Comparison of ENCODE assay signal across 1 cellular context in the genomic region with DNA sequence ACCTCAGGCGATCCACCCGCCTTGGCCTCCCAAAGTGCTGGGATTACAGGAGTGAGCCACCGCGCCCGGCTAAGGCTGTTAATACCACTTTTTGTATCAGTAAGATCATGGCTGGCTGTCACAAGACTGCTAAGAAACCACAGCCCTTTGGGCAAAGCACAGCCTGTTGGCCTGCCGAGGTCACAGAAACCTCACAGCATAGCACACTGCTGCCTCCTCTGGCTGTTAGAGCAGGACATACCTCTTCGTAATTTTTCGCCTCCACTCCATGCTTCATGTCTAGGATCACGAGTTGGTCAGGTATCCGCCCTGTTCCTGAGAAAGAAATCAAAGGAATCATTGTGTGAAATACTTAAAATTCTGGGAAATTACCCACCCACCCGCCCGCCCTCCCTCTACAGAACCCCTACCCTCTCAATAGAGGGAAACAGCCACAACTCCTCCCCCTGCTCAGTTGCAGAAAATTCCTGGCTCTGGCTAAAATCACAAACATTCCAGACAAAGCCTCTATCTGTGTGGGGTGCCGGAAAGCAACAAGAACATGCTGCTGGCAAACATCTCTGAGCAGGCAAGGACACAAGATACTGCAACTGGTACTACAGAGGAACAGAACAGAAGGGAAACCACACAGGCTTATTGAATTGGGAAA.
TF ChIP-seq lines count a peak whose summit lies in the region.

No MANE protein-coding gene starts in this region.

TF ChIP-seq in HepG2, 621 proteins besides CTCF, POLR2A, EP300 and RAD21 (continued from another document and continues in another):
- TF ChIP-seq, protein P1, sequence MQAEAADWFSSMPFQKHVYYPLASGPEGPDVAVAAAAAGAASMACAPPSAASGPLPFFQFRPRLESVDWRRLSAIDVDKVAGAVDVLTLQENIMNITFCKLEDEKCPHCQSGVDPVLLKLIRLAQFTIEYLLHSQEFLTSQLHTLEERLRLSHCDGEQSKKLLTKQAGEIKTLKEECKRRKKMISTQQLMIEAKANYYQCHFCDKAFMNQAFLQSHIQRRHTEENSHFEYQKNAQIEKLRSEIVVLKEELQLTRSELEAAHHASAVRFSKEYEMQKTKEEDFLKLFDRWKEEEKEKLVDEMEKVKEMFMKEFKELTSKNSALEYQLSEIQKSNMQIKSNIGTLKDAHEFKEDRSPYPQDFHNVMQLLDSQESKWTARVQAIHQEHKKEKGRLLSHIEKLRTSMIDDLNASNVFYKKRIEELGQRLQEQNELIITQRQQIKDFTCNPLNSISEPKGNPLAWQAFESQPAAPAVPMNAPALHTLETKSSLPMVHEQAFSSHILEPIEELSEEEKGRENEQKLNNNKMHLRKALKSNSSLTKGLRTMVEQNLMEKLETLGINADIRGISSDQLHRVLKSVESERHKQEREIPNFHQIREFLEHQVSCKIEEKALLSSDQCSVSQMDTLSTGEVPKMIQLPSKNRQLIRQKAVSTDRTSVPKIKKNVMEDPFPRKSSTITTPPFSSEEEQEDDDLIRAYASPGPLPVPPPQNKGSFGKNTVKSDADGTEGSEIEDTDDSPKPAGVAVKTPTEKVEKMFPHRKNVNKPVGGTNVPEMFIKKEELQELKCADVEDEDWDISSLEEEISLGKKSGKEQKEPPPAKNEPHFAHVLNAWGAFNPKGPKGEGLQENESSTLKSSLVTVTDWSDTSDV (CRISPR knock-in tag; IDR thresholded peaks at IDR 0.05) = no peak
- TF ChIP-seq RBM39 (IDR thresholded peaks at IDR 0.05; ENCODE audit: low read depth, low read length, poor library complexity, severe bottlenecking) (no peak), HNF4G (IDR thresholded peaks at IDR 0.05; ENCODE audit: borderline replicate concordance, low read depth, low read length) (no peak), HNF4G (CRISPR knock-in tag; IDR thresholded peaks at IDR 0.05; ENCODE audit: borderline replicate concordance, low read depth) (no peak), BCL6 (CRISPR knock-in tag; IDR thresholded peaks at IDR 0.05) (peak; percentile 35), ZNF256 (CRISPR knock-in tag; conservative IDR thresholded peaks at IDR 0.05) (no peak), NR3C1 (CRISPR knock-in tag; IDR thresholded peaks at IDR 0.05) (no peak), FOSL1 (CRISPR knock-in tag; IDR thresholded peaks at IDR 0.05; ENCODE audit: borderline replicate concordance) (no peak), GPN1 (CRISPR knock-in tag; IDR thresholded peaks at IDR 0.05; ENCODE audit: borderline replicate concordance) (no peak), NFE2 (CRISPR knock-in tag; IDR thresholded peaks at IDR 0.05) (no peak), ZSCAN29 (CRISPR knock-in tag; conservative IDR thresholded peaks at IDR 0.05) (0 out of 2 replicates have a peak, but pooled peaks have one; percentile 30)
- TF ChIP-seq, protein P2, sequence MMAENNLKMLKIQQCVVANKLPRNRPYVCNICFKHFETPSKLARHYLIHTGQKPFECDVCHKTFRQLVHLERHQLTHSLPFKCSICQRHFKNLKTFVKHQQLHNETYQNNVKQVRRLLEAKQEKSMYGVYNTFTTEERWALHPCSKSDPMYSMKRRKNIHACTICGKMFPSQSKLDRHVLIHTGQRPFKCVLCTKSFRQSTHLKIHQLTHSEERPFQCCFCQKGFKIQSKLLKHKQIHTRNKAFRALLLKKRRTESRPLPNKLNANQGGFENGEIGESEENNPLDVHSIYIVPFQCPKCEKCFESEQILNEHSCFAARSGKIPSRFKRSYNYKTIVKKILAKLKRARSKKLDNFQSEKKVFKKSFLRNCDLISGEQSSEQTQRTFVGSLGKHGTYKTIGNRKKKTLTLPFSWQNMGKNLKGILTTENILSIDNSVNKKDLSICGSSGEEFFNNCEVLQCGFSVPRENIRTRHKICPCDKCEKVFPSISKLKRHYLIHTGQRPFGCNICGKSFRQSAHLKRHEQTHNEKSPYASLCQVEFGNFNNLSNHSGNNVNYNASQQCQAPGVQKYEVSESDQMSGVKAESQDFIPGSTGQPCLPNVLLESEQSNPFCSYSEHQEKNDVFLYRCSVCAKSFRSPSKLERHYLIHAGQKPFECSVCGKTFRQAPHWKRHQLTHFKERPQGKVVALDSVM (CRISPR knock-in tag; IDR thresholded peaks at IDR 0.05) = no peak
- TF ChIP-seq, protein P3, sequence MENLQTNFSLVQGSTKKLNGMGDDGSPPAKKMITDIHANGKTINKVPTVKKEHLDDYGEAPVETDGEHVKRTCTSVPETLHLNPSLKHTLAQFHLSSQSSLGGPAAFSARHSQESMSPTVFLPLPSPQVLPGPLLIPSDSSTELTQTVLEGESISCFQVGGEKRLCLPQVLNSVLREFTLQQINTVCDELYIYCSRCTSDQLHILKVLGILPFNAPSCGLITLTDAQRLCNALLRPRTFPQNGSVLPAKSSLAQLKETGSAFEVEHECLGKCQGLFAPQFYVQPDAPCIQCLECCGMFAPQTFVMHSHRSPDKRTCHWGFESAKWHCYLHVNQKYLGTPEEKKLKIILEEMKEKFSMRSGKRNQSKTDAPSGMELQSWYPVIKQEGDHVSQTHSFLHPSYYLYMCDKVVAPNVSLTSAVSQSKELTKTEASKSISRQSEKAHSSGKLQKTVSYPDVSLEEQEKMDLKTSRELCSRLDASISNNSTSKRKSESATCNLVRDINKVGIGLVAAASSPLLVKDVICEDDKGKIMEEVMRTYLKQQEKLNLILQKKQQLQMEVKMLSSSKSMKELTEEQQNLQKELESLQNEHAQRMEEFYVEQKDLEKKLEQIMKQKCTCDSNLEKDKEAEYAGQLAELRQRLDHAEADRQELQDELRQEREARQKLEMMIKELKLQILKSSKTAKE (CRISPR knock-in tag; IDR thresholded peaks at IDR 0.05; ENCODE audit: borderline replicate concordance) = 0 out of 2 replicates have a peak, but pooled peaks have one; percentile 26
- TF ChIP-seq, protein P4, sequence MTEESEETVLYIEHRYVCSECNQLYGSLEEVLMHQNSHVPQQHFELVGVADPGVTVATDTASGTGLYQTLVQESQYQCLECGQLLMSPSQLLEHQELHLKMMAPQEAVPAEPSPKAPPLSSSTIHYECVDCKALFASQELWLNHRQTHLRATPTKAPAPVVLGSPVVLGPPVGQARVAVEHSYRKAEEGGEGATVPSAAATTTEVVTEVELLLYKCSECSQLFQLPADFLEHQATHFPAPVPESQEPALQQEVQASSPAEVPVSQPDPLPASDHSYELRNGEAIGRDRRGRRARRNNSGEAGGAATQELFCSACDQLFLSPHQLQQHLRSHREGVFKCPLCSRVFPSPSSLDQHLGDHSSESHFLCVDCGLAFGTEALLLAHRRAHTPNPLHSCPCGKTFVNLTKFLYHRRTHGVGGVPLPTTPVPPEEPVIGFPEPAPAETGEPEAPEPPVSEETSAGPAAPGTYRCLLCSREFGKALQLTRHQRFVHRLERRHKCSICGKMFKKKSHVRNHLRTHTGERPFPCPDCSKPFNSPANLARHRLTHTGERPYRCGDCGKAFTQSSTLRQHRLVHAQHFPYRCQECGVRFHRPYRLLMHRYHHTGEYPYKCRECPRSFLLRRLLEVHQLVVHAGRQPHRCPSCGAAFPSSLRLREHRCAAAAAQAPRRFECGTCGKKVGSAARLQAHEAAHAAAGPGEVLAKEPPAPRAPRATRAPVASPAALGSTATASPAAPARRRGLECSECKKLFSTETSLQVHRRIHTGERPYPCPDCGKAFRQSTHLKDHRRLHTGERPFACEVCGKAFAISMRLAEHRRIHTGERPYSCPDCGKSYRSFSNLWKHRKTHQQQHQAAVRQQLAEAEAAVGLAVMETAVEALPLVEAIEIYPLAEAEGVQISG (CRISPR knock-in tag; IDR thresholded peaks at IDR 0.05) = 0 out of 2 replicates have a peak, but pooled peaks have one; percentile 9
- TF ChIP-seq, protein P5, sequence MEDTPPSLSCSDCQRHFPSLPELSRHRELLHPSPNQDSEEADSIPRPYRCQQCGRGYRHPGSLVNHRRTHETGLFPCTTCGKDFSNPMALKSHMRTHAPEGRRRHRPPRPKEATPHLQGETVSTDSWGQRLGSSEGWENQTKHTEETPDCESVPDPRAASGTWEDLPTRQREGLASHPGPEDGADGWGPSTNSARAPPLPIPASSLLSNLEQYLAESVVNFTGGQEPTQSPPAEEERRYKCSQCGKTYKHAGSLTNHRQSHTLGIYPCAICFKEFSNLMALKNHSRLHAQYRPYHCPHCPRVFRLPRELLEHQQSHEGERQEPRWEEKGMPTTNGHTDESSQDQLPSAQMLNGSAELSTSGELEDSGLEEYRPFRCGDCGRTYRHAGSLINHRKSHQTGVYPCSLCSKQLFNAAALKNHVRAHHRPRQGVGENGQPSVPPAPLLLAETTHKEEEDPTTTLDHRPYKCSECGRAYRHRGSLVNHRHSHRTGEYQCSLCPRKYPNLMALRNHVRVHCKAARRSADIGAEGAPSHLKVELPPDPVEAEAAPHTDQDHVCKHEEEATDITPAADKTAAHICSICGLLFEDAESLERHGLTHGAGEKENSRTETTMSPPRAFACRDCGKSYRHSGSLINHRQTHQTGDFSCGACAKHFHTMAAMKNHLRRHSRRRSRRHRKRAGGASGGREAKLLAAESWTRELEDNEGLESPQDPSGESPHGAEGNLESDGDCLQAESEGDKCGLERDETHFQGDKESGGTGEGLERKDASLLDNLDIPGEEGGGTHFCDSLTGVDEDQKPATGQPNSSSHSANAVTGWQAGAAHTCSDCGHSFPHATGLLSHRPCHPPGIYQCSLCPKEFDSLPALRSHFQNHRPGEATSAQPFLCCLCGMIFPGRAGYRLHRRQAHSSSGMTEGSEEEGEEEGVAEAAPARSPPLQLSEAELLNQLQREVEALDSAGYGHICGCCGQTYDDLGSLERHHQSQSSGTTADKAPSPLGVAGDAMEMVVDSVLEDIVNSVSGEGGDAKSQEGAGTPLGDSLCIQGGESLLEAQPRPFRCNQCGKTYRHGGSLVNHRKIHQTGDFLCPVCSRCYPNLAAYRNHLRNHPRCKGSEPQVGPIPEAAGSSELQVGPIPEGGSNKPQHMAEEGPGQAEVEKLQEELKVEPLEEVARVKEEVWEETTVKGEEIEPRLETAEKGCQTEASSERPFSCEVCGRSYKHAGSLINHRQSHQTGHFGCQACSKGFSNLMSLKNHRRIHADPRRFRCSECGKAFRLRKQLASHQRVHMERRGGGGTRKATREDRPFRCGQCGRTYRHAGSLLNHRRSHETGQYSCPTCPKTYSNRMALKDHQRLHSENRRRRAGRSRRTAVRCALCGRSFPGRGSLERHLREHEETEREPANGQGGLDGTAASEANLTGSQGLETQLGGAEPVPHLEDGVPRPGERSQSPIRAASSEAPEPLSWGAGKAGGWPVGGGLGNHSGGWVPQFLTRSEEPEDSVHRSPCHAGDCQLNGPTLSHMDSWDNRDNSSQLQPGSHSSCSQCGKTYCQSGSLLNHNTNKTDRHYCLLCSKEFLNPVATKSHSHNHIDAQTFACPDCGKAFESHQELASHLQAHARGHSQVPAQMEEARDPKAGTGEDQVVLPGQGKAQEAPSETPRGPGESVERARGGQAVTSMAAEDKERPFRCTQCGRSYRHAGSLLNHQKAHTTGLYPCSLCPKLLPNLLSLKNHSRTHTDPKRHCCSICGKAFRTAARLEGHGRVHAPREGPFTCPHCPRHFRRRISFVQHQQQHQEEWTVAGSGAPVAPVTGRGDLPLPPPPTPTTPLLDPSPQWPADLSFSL (CRISPR knock-in tag; IDR thresholded peaks at IDR 0.05) = no peak
- TF ChIP-seq, protein P6, sequence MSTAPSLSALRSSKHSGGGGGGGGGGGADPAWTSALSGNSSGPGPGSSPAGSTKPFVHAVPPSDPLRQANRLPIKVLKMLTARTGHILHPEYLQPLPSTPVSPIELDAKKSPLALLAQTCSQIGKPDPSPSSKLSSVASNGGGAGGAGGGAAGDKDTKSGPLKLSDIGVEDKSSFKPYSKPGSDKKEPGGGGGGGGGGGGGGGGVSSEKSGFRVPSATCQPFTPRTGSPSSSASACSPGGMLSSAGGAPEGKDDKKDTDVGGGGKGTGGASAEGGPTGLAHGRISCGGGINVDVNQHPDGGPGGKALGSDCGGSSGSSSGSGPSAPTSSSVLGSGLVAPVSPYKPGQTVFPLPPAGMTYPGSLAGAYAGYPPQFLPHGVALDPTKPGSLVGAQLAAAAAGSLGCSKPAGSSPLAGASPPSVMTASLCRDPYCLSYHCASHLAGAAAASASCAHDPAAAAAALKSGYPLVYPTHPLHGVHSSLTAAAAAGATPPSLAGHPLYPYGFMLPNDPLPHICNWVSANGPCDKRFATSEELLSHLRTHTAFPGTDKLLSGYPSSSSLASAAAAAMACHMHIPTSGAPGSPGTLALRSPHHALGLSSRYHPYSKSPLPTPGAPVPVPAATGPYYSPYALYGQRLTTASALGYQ (CRISPR knock-in tag; IDR thresholded peaks at IDR 0.05) = no peak
- TF ChIP-seq, protein P7, sequence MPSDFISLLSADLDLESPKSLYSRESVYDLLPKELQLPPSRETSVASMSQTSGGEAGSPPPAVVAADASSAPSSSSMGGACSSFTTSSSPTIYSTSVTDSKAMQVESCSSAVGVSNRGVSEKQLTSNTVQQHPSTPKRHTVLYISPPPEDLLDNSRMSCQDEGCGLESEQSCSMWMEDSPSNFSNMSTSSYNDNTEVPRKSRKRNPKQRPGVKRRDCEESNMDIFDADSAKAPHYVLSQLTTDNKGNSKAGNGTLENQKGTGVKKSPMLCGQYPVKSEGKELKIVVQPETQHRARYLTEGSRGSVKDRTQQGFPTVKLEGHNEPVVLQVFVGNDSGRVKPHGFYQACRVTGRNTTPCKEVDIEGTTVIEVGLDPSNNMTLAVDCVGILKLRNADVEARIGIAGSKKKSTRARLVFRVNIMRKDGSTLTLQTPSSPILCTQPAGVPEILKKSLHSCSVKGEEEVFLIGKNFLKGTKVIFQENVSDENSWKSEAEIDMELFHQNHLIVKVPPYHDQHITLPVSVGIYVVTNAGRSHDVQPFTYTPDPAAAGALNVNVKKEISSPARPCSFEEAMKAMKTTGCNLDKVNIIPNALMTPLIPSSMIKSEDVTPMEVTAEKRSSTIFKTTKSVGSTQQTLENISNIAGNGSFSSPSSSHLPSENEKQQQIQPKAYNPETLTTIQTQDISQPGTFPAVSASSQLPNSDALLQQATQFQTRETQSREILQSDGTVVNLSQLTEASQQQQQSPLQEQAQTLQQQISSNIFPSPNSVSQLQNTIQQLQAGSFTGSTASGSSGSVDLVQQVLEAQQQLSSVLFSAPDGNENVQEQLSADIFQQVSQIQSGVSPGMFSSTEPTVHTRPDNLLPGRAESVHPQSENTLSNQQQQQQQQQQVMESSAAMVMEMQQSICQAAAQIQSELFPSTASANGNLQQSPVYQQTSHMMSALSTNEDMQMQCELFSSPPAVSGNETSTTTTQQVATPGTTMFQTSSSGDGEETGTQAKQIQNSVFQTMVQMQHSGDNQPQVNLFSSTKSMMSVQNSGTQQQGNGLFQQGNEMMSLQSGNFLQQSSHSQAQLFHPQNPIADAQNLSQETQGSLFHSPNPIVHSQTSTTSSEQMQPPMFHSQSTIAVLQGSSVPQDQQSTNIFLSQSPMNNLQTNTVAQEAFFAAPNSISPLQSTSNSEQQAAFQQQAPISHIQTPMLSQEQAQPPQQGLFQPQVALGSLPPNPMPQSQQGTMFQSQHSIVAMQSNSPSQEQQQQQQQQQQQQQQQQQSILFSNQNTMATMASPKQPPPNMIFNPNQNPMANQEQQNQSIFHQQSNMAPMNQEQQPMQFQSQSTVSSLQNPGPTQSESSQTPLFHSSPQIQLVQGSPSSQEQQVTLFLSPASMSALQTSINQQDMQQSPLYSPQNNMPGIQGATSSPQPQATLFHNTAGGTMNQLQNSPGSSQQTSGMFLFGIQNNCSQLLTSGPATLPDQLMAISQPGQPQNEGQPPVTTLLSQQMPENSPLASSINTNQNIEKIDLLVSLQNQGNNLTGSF (CRISPR knock-in tag; IDR thresholded peaks at IDR 0.05) = no peak
